ENCODE assay signal across 26 cellular contexts in the genomic region with DNA sequence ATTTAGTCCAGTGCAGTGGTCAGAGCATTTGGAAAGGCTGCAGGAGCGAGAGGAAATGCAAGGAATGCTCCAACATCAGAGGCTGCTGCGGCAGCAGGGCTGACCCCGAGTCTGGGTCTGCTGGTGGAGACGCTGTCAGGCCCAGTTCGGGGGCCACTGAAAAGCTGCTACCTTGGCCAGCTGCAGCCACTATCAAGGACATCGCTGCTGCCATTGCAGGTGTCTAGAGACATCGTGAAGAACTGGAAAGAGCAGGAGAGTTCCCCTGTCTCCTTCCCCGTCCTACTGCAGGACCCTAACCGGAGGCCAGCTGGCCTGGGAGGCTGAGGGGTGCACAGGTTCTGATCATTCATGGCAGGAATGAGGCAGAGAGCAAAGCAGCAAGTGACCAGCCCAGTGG. TPM values are rescaled to one million over a fixed set of nuclear protein-coding genes. Genes with fewer than 3 reads are reported as not detected.
"Had no signal": no experiment of that assay in that cellular context is flagged by ENCODE, and none has a peak within 500 bp of the region (broad histone marks: within the 10 kb centered on the region; RNA-seq: fewer than 3 reads in every experiment).

No MANE protein-coding gene starts in this region.

- H3K9me3 ChIP-seq: MG63, Peyer's patch, SJCRH30 had no signal

- DNase-seq: activated CD4-positive, alpha-beta T cell treated with anti-CD3 and anti-CD28 coated beads for 48 hours; activated CD4-positive, alpha-beta T cell treated with anti-CD3 and anti-CD28 coated beads, Interleukin-2, amount 50 U/mL, for 48 hours; activated CD4-positive, CD25-positive, alpha-beta regulatory T cell treated with anti-CD3 and anti-CD28 coated beads, Interleukin-2, amount 50 U/mL, for 72 hours; activated CD8-positive, alpha-beta memory T cell treated with anti-CD3 and anti-CD28 coated beads, Interleukin-2, amount 10 ng/mL, durations not matched to agents 7 days and 5 days; activated effector memory CD4-positive, alpha-beta T cell treated with Interleukin-2 at 50 U/mL for 16 hours; activated naive CD4-positive, alpha-beta T cell treated with anti-CD3 and anti-CD28 coated beads for 36 hours; activated naive CD8-positive, alpha-beta T cell treated with anti-CD3 and anti-CD28 coated beads for 36 hours; activated T-cell treated with anti-CD3 and anti-CD28 coated beads, Interleukin-2, amount 50 U/mL, for 24 hours; caudate nucleus; MG63; MV-4-11; NCI-H1092 treated with DMSO at 0.1 percent for 48 hours; NCI-H1417 treated with DMSO at 0.1 percent for 48 hours; NCI-H1694; NCI-H2029 treated with DMSO at 0.1 percent for 48 hours; NCI-H345; NCI-H510A; NCI-H526 treated with DMSO at 0.1 percent for 48 hours; NK-92 treated with Interleukin-12 subunit alpha and Interleukin-12 subunit beta, amount 100 ng/mL, for 24 hours; OCI-M1; Peyer's patch; Right ventricle myocardium superior; SJCRH30 had no signal

- H3K27me3 ChIP-seq: MG63, Peyer's patch, SJCRH30 had no signal

- ATAC-seq: activated CD8-positive, alpha-beta memory T cell treated with anti-CD3 and anti-CD28 coated beads, Interleukin-2, amount 10 ng/mL, durations not matched to agents 7 days and 5 days; WTC11 had no signal

- H3K4me1 ChIP-seq: Peyer's patch had no signal

- H3K27ac ChIP-seq: Peyer's patch, RWPE1, SJCRH30 had no signal

- H3K36me3 ChIP-seq: MG63, Peyer's patch, SJCRH30 had no signal

- H3K4me3 ChIP-seq: MG63, Peyer's patch, SJCRH30 had no signal

RNA-seq across cellular contexts. Expression of gene GPR78, which starts 29.5 kb away (rescaled TPM):
- total RNA-seq: activated CD8-positive, alpha-beta memory T cell treated with anti-CD3 and anti-CD28 coated beads, Interleukin-2, amount 10 ng/mL, durations not matched to agents 7 days and 5 days; activated naive CD4-positive, alpha-beta T cell treated with anti-CD3 and anti-CD28 coated beads for 36 hours; activated naive CD8-positive, alpha-beta T cell treated with anti-CD3 and anti-CD28 coated beads for 36 hours; activated T-helper 1 cell treated with anti-CD3 and anti-CD28 coated beads, Interleukin-12 subunit alpha, Interleukin-12 subunit beta, Interleukin-2, Interleukin-4 antibody, amounts not matched to agents 30 ng/mL and 10 ng/mL and 1 ng/mL, durations not matched to agents 14 hours and 24 hours and 36 hours; Peyer's patch; Right ventricle myocardium superior had no signal

RNA-seq across cellular contexts. Expression of gene CPZ, which starts 41.9 kb away (rescaled TPM):
- total RNA-seq: activated CD8-positive, alpha-beta memory T cell treated with anti-CD3 and anti-CD28 coated beads, Interleukin-2, amount 10 ng/mL, durations not matched to agents 7 days and 5 days; activated naive CD4-positive, alpha-beta T cell treated with anti-CD3 and anti-CD28 coated beads for 36 hours; activated naive CD8-positive, alpha-beta T cell treated with anti-CD3 and anti-CD28 coated beads for 36 hours; activated T-helper 1 cell treated with anti-CD3 and anti-CD28 coated beads, Interleukin-12 subunit alpha, Interleukin-12 subunit beta, Interleukin-2, Interleukin-4 antibody, amounts not matched to agents 30 ng/mL and 10 ng/mL and 1 ng/mL, durations not matched to agents 14 hours and 24 hours and 36 hours; Right ventricle myocardium superior had no signal
